12 cellular contexts compared by ENCODE assay signal in the genomic region with DNA sequence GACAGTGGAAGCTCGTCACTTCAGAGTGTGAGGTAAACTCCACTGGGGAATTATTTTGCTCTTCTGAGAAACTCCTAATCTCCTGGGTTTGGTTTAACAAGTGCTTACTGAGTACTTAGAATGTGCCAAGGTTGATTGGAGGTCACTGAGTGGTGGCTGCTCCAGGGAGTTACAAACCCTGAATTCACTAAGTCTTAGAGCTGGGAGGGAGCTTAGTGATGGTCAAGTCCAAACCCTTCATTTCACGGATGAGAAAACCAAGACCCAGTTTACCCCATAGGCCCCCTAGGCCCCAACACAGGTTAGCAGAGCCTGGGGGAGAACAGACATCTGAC. TPM values are rescaled to one million over a fixed set of nuclear protein-coding genes. Genes with fewer than 3 reads are reported as not detected.
A peak's percentile ranks its signal among the peaks of the same experiment; 100 is the strongest.
DNase-seq lines count a peak whose midpoint lies in the region; ATAC-seq and TF ChIP-seq lines count a peak whose summit lies in the region.
"Had no signal": no experiment of that assay in that cellular context is flagged by ENCODE, and none has a peak within 500 bp of the region (broad histone marks: within the 10 kb centered on the region; RNA-seq: fewer than 3 reads in every experiment).

No MANE protein-coding gene starts in this region.

- TF ChIP-seq POLR2A in thyroid gland (IDR thresholded peaks at IDR 0.05): peak in 1 of 2 donors; percentile 12

- H3K9me2 ChIP-seq in Loucy (replicated peaks; ENCODE audit: low read depth, low read length): no peaks in the 10 kb centered on the region

- H3K9ac ChIP-seq in Loucy (ENCODE audit: low read depth, low read length, poor library complexity, severe bottlenecking): no peak overlapping the region

- no peak overlapping the region for H3K4me3 Mint-ChIP-seq in brain

- TF ChIP-seq CTCF in cardiac muscle cell (IDR thresholded peaks at IDR 0.05; ENCODE audit: low read depth, low read length) (no peak), Loucy (conservative IDR thresholded peaks at IDR 0.05; ENCODE audit: low read length) (no peak), brain (conservative IDR thresholded peaks at IDR 0.05) (no peak), thyroid gland (IDR thresholded peaks at IDR 0.05) (no peak)

- 25 to 33% methylated on average over 1 to 2 of the region's 2 CpGs for WGBS in thyroid gland, 2 donors

- peak overlapping the region in 3 of 5 experiments; percentile 66 to 88 (median 85) for H3K27ac Mint-ChIP-seq in brain

- peaks cover 20% of the 10 kb centered on the region for H3K4me1 ChIP-seq in cardiac muscle cell (ENCODE audit: low read depth)
- H3K4me1 ChIP-seq in Loucy (ENCODE audit: insufficient read depth, low read length, poor library complexity, severe bottlenecking): peaks cover 13% of the 10 kb centered on the region
- peaks cover 53 to 64% of the 10 kb centered on the region in 2 donors for H3K4me1 ChIP-seq in thyroid gland

- no peaks in the 10 kb centered on the region for H3F3A ChIP-seq in Loucy (ENCODE audit: low read depth)

- H3K27ac ChIP-seq in cardiac muscle cell (peak overlapping the region; percentile 72), thyroid gland (peak overlapping the region; percentile 87 to 96 (median 94))
- H3K27ac ChIP-seq: SK-N-MC had no signal

- H3K4me2 ChIP-seq in Loucy (ENCODE audit: low read depth, low read length, poor library complexity, severe bottlenecking): no peak overlapping the region

- H3K9me3 ChIP-seq in cardiac muscle cell (ENCODE audit: low read depth): no peaks in the 10 kb centered on the region
- no peaks in the 10 kb centered on the region for H3K9me3 ChIP-seq in Loucy (ENCODE audit: insufficient read depth, low read depth, low read length)
- H3K9me3 ChIP-seq in thyroid gland: no peaks in the 10 kb centered on the region

- H3K36me3 ChIP-seq in cardiac muscle cell (no peaks in the 10 kb centered on the region), Loucy (ENCODE audit: insufficient read depth, low read length) (no peaks in the 10 kb centered on the region), thyroid gland (no peaks in the 10 kb centered on the region)

- H3K36me3 Mint-ChIP-seq in brain: peaks cover 25% of the 10 kb centered on the region

- no peaks in the 10 kb centered on the region for H3K79me2 ChIP-seq in Loucy (ENCODE audit: insufficient read depth, low read length)

- H3K27me3 Mint-ChIP-seq in brain: peaks cover 4% of the 10 kb centered on the region

- no peaks in the 10 kb centered on the region for H4K20me1 ChIP-seq in Loucy (ENCODE audit: insufficient read depth, low read length, poor library complexity, severe bottlenecking)

- H3K4me1 Mint-ChIP-seq in brain: peaks cover 19% of the 10 kb centered on the region

- H3K4me3 ChIP-seq in cardiac muscle cell (no peak overlapping the region), Loucy (ENCODE audit: low read length, poor library complexity, severe bottlenecking) (no peak overlapping the region), thyroid gland (replicated peaks in 1 of 3) (no peak overlapping the region)
- H3K4me3 ChIP-seq: SK-N-MC had no signal

- DNase-seq in cardiac muscle cell (ENCODE audit: low read depth in 1 of 2, low spot score in 1 of 2): no peak
- no peak for DNase-seq in left ventricle myocardium superior
- DNase-seq in thyroid gland: no peak
- DNase-seq in iPS-NIHi11 (ENCODE audit: low spot score): no peak
- DNase-seq: GDM1, midbrain had no signal

- no peaks in the 10 kb centered on the region for H3K9me3 Mint-ChIP-seq in brain

- ATAC-seq in left ventricle myocardium superior: no peak
- ATAC-seq in HG03565 (IDR thresholded peaks at IDR 0.05; ENCODE audit: unreplicated experiment): no peak
- no peak for ATAC-seq in GM19455 (IDR thresholded peaks at IDR 0.05; ENCODE audit: unreplicated experiment)

- H2AFZ ChIP-seq in Loucy (ENCODE audit: low read length): peak overlapping the region; percentile 62; the same call in 1 of the 2 replicates

- no peaks in the 10 kb centered on the region for H3K27me3 ChIP-seq in cardiac muscle cell
- H3K27me3 ChIP-seq in Loucy (ENCODE audit: insufficient read depth, low read length, poor library complexity, severe bottlenecking): no peaks in the 10 kb centered on the region
- no peaks in the 10 kb centered on the region for H3K27me3 ChIP-seq in thyroid gland

- intact Hi-C loops in left ventricle myocardium superior (cut with micrococcal nuclease): no loop called here
- intact Hi-C loops in thyroid gland (cut with DNase I): no loop called here

RNA-seq across cellular contexts. Expression of gene SLC4A5, which starts 52.0 kb away (rescaled TPM):
- total RNA-seq in cardiac muscle cell: 2.3 and 9.0 TPM in 2 replicates
- polyA plus RNA-seq in cardiac muscle cell: 1.5 and 3.3 TPM in 2 replicates
- total RNA-seq in left ventricle myocardium superior: 2.2 TPM
- polyA plus RNA-seq in brain (ENCODE audit: insufficient read depth, low read depth, low replicate concordance): 0.37 TPM
- total RNA-seq in thyroid gland: 10 to 100 TPM; 18.3 to 94.5 (median 59.8) TPM
- total RNA-seq: pulmonary artery endothelial cell had no signal
